ENCODE assay signal across 32 cellular contexts in the genomic region with DNA sequence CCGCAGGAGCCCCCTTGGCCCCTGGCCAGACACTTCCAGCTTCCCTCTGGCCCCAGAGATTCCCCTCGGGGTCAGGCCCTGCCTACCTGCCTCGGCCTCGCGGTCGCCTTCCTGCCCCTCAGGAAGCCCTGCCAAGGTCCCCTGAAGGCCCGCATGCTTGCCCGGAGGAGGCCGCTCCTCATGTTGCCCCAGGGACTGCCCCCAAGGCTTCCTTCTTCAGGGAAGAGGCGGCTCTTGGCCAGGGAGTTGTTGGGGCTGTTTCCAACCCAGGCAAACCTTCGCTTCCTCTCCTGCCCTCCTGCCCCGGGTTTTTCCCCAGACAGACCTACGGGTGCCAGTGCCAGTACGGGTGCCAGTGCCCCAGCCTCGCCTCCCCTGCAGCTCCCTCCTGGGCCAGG. TPM values are rescaled to one million over a fixed set of nuclear protein-coding genes. Genes with fewer than 3 reads are reported as not detected.
"Had no signal": no experiment of that assay in that cellular context is flagged by ENCODE, and none has a peak within 500 bp of the region (broad histone marks: within the 10 kb centered on the region; RNA-seq: fewer than 3 reads in every experiment).

No MANE protein-coding gene starts in this region.

- H3K4me1 Mint-ChIP-seq: nephron; stimulated activated effector memory CD8-positive, alpha-beta T cell treated with anti-CD3 and anti-CD28 coated beads, Interleukin-12 subunit alpha, Interleukin-12 subunit beta, amount 100 ng/mL, for 72 hours had no signal

- H3K4me2 ChIP-seq: smooth muscle cell had no signal

- H2AFZ ChIP-seq: parathyroid adenoma had no signal

- H3K27ac Mint-ChIP-seq: effector memory CD8-positive, alpha-beta T cell; naive thymus-derived CD4-positive, alpha-beta T cell; nephron; stimulated activated effector memory CD8-positive, alpha-beta T cell treated with anti-CD3 and anti-CD28 coated beads, Interleukin-12 subunit alpha, Interleukin-12 subunit beta, amount 100 ng/mL, for 72 hours; type B pancreatic cell had no signal

- H3K27ac ChIP-seq: esophagus squamous epithelium, heart right ventricle, neutrophil, parathyroid adenoma, prostate gland, right atrium auricular region, thyroid gland had no signal

- H3K9me3 ChIP-seq: esophagus squamous epithelium, heart right ventricle, neutrophil, prostate gland, right atrium auricular region, stomach, thyroid gland had no signal

- H3K9me3 Mint-ChIP-seq: effector memory CD8-positive, alpha-beta T cell; nephron; stimulated activated effector memory CD8-positive, alpha-beta T cell treated with anti-CD3 and anti-CD28 coated beads, Interleukin-12 subunit alpha, Interleukin-12 subunit beta, amount 100 ng/mL, for 72 hours; type B pancreatic cell had no signal

- FAIRE-seq: endometrium, islet of Langerhans, urothelium cell line had no signal

- DNase-seq: cortex of kidney; effector memory CD8-positive, alpha-beta T cell; erythroblast; esophagus squamous epithelium; foreskin melanocyte; glutamatergic neuron; heart right ventricle; hippocampal formation; mesendoderm; midbrain; naive thymus-derived CD4-positive, alpha-beta T cell; stimulated activated CD4-positive, alpha-beta T cell treated with anti-CD3 and anti-CD28 coated beads, Interleukin-2, amount 100 ng/mL, for 24 hours; stimulated activated CD4-positive, alpha-beta T cell treated with anti-CD3 and anti-CD28 coated beads, Interleukin-4, amount 100 ng/mL, for 24 hours; stimulated activated naive CD4-positive, alpha-beta T cell treated with Interleukin-2 at 50 U/mL for 16 hours; stomach; thyroid gland had no signal

- H3K36me3 Mint-ChIP-seq: naive thymus-derived CD4-positive, alpha-beta T cell; stimulated activated effector memory CD8-positive, alpha-beta T cell treated with anti-CD3 and anti-CD28 coated beads, Interleukin-12 subunit alpha, Interleukin-12 subunit beta, amount 100 ng/mL, for 72 hours; type B pancreatic cell had no signal

- ATAC-seq: effector memory CD8-positive, alpha-beta T cell; heart right ventricle; naive thymus-derived CD4-positive, alpha-beta T cell; sciatic nerve; stimulated activated effector memory CD8-positive, alpha-beta T cell treated with anti-CD3 and anti-CD28 coated beads, Interleukin-12 subunit alpha, Interleukin-12 subunit beta, amount 100 ng/mL, for 72 hours had no signal

- H3K4me3 ChIP-seq: esophagus squamous epithelium, heart right ventricle, prostate gland, right atrium auricular region, smooth muscle cell, stomach, thyroid gland had no signal

- H3K36me3 ChIP-seq: esophagus squamous epithelium, heart right ventricle, neutrophil, prostate gland, right atrium auricular region, stomach, thyroid gland had no signal

- H3K79me2 ChIP-seq: parathyroid adenoma had no signal

- H3K4me3 Mint-ChIP-seq: effector memory CD8-positive, alpha-beta T cell; naive thymus-derived CD4-positive, alpha-beta T cell; nephron; stimulated activated effector memory CD8-positive, alpha-beta T cell treated with anti-CD3 and anti-CD28 coated beads, Interleukin-12 subunit alpha, Interleukin-12 subunit beta, amount 100 ng/mL, for 72 hours; type B pancreatic cell had no signal

- H3K27me3 ChIP-seq: neutrophil, right atrium auricular region, thyroid gland had no signal

- H3K4me1 ChIP-seq: right atrium auricular region had no signal

- H3K9ac ChIP-seq: parathyroid adenoma had no signal

RNA-seq across cellular contexts. Expression of a gene that starts 13.5 kb away (rescaled TPM):
- total RNA-seq: dermis microvascular lymphatic vessel endothelial cell, heart right ventricle, lower leg skin, lung microvascular endothelial cell, smooth muscle cell, subcutaneous adipose tissue had no signal
- polyA plus RNA-seq: naive thymus-derived CD4-positive, alpha-beta T cell; smooth muscle cell had no signal
